Comparison of ENCODE assay signal across 9 cellular contexts in the genomic region with DNA sequence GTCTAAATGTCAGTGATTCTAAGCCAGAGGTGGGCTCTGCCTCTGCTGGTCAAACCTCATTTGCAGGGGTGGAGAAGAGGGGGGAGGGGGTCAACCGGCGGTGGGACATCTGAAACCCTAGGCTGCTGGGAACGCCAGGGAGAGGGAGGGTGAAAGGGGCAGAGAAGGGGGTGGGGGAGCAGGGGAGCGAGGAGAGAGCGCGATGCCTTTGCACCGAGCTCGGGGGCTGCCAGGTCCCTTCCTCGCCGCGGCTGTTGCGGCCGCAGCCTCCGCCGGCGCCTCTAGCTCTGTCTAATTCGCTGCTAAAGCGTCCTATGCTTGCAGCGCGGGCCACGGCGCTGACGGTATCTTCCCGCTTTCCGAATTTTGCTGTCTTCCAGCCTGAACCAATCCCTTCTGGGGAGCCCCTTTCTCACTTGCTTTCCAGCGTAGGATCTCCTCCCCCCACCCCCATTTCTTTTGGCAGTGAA. TPM values are rescaled to one million over a fixed set of nuclear protein-coding genes. Genes with fewer than 3 reads are reported as not detected.
A peak's percentile ranks its signal among the peaks of the same experiment; 100 is the strongest.
DNase-seq lines count a peak whose midpoint lies in the region; ATAC-seq and TF ChIP-seq lines count a peak whose summit lies in the region.
"Had no signal": no experiment of that assay in that cellular context is flagged by ENCODE, and none has a peak within 500 bp of the region (broad histone marks: within the 10 kb centered on the region; RNA-seq: fewer than 3 reads in every experiment).

A gene (minus strand): TSS at position 11 of the 470 bp plus-strand sequence. CDS start 738 bp downstream, outside the sequence.

- no CpG with 5 or more reads among the region's 26 CpGs for WGBS in neuronal stem cell (ENCODE audit: extremely low coverage in 2 of 2, insufficient read length in 2 of 2, insufficient replicate concordance in 1 of 2), 2 donors

- H2AK5ac ChIP-seq in neuronal stem cell (ENCODE audit: low read depth, low read length) = no peak within 1 kb of the TSS

- no peak within 1 kb of the TSS for H3K23ac ChIP-seq in neuronal stem cell (ENCODE audit: low read depth, low read length, poor library complexity)

- no peak within 1 kb of the TSS for H3K4ac ChIP-seq in neuronal stem cell (ENCODE audit: low read length)

- no peaks in the 10 kb centered on the region for H3K9me3 ChIP-seq in neuronal stem cell (replicated peaks in 1 of 2; ENCODE audit: control insufficient read depth in 2 of 2, insufficient read depth in 1 of 2, low read depth in 1 of 2, low read length in 2 of 2)

- no peak for TF ChIP-seq CTCF in BJ (IDR thresholded peaks at IDR 0.05; ENCODE audit: insufficient read depth, low read depth, low read length)
- no peak for TF ChIP-seq CTCF in fibroblast of villous mesenchyme (IDR thresholded peaks at IDR 0.05; ENCODE audit: insufficient read depth, low read depth, low read length)

- H3K14ac ChIP-seq in neuronal stem cell (ENCODE audit: low read length) = no peak within 1 kb of the TSS

- H3K36me3 ChIP-seq in BJ (ENCODE audit: control insufficient read depth, insufficient read depth, low read length) (no peaks in the 10 kb centered on the region), neuronal stem cell (replicated peaks in 1 of 2; ENCODE audit: control insufficient read depth in 2 of 2, insufficient read depth in 2 of 2, low read length in 2 of 2) (no peaks in the 10 kb centered on the region)

- peaks cover 11 to 34% of the 10 kb centered on the region in 2 donors for H3K4me1 ChIP-seq in neuronal stem cell (ENCODE audit: control insufficient read depth in 2 of 2, insufficient read depth in 1 of 2, low read depth in 1 of 2, low read length in 2 of 2)

- H3K27me3 ChIP-seq in BJ (ENCODE audit: control insufficient read depth, insufficient read depth, low read length) = peaks cover 18% of the 10 kb centered on the region
- H3K27me3 ChIP-seq in neuronal stem cell (ENCODE audit: control insufficient read depth in 3 of 3, insufficient read depth in 3 of 3, low read depth in 1 of 3, low read length in 3 of 3) = no peaks in the 10 kb centered on the region

- peak within 1 kb of the TSS; percentile 88 for H2BK5ac ChIP-seq in neuronal stem cell (ENCODE audit: low read length)

- H3K79me1 ChIP-seq in neuronal stem cell (ENCODE audit: low read depth, low read length) = no peaks in the 10 kb centered on the region

- DNase-seq in BJ (ENCODE audit: low read depth) (no peak), NOMO-1 treated with DMSO at 0.1 percent for 48 hours (lab: John Stamatoyannopoulos, UW; ENCODE audit: unreplicated experiment) (peak; percentile 33), fibroblast of villous mesenchyme (ENCODE audit: low read depth) (no peak), neuronal stem cell (ENCODE audit: low spot score) (peak; percentile 64), globus pallidus (ENCODE audit: low spot score) (no peak)
- DNase-seq: naive B cell had no signal

- peak within 1 kb of the TSS; percentile 93 for H3K4me2 ChIP-seq in neuronal stem cell (ENCODE audit: insufficient read depth, low read length, poor library complexity, severe bottlenecking)

- H2BK120ac ChIP-seq in neuronal stem cell (ENCODE audit: low read depth, low read length) = no peak within 1 kb of the TSS

- peak within 1 kb of the TSS; percentile 87 for H3K27ac ChIP-seq in neuronal stem cell (replicated peaks; ENCODE audit: low read length)

- H4K8ac ChIP-seq in neuronal stem cell (ENCODE audit: low read depth, low read length) = no peak within 1 kb of the TSS

- H2BK12ac ChIP-seq in neuronal stem cell (ENCODE audit: low read length) = peak within 1 kb of the TSS; percentile 35

- peak within 1 kb of the TSS; percentile 68 for H3K9ac ChIP-seq in neuronal stem cell (ENCODE audit: low read depth, low read length, poor library complexity)

- H2BK15ac ChIP-seq in neuronal stem cell (ENCODE audit: low read length) = peak within 1 kb of the TSS; percentile 34

- H3K4me3 ChIP-seq in BJ (ENCODE audit: low read depth, low read length) = peak within 1 kb of the TSS; percentile 34
- peak within 1 kb of the TSS; percentile 46 for H3K4me3 ChIP-seq in fibroblast of villous mesenchyme (ENCODE audit: low read depth, low read length)
- H3K4me3 ChIP-seq in neuronal stem cell (ENCODE audit: low read length in 2 of 2) = peak within 1 kb of the TSS; percentile 63 to 74

- ATAC-seq in GM19452 (IDR thresholded peaks at IDR 0.05; ENCODE audit: unreplicated experiment) = no peak
- no peak for ATAC-seq in HG03095 (IDR thresholded peaks at IDR 0.05; ENCODE audit: unreplicated experiment)
- no peak for ATAC-seq in HG02840 (IDR thresholded peaks at IDR 0.05; ENCODE audit: low FRiP score, unreplicated experiment)

- H2AFZ ChIP-seq in neuronal stem cell (ENCODE audit: low read length) = peak within 1 kb of the TSS; percentile 92

- H4K91ac ChIP-seq in neuronal stem cell (ENCODE audit: low read depth, low read length, poor library complexity) = no peak within 1 kb of the TSS

- H3K18ac ChIP-seq in neuronal stem cell (ENCODE audit: low read length) = peak within 1 kb of the TSS; percentile 78

- POLR2A ChIA-PET in BJ (lab: Charles Lee) = no interaction called here

- CTCF ChIA-PET in BJ (lab: Yijun Ruan, JAX) = no interaction called here

RNA-seq across cellular contexts. Expression of the gene that starts here (rescaled TPM):
- polyA plus RNA-seq in BJ (2011; rRNA removed) = not detected in 2 replicates
- not detected in 2 replicates for polyA minus RNA-seq in BJ (2011; rRNA and poly(A)+ RNA removed)
- total RNA-seq in fibroblast of villous mesenchyme = not detected in 2 replicates
- 2.7 TPM for polyA plus RNA-seq in neuronal stem cell (2013, experiment 1 of 2)
- polyA plus RNA-seq in neuronal stem cell (2013, experiment 2 of 2) = 3.0 TPM

Comparison
In these comparisons a context has a peak if more than half of its experiments do, and no peak if none do; other contexts are left out.
1. DNase-seq: peak in NOMO-1 treated with DMSO at 0.1 percent for 48 hours (single experiment) and neuronal stem cell (single experiment); none in BJ (single experiment), fibroblast of villous mesenchyme (single experiment) and globus pallidus (single experiment).
2. Peak in every context shown above with its lines, with median percentiles within 50 percentile points of each other: H3K4me3 ChIP-seq.